In the genomic region with DNA sequence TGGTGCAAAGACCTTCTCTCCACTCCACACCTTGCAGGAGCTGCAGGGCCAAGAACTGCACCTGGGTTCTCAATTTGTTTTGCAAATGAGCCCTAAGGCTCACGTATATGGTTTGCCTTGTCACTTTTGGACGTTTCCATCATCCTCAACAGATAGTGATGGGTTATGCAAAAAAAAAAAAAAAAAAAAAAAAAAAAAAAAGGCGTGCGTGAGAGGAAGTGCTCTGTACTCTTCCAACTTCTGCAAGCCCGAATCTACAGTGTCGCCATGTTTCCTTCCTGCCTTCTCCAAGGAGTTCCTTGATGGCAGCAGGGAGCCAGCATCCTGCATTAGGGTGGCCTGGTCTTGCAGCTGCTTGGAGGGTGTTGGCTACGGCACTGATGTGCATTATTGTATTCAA, we compare ENCODE assay signal across 28 cellular contexts. TPM values are rescaled to one million over a fixed set of nuclear protein-coding genes. Genes with fewer than 3 reads are reported as not detected.
"Had no signal": no experiment of that assay in that cellular context is flagged by ENCODE, and none has a peak within 500 bp of the region (broad histone marks: within the 10 kb centered on the region; RNA-seq: fewer than 3 reads in every experiment).

No MANE protein-coding gene starts in this region.

- H3K27ac ChIP-seq: gastroesophageal sphincter, ovary, skin epidermis, vagina had no signal

- H3K9me3 Mint-ChIP-seq: activated CD8-positive, alpha-beta T cell treated with anti-CD3 and anti-CD28 coated beads for 36 hours; activated naive CD4-positive, alpha-beta T cell treated with anti-CD3 and anti-CD28 coated beads, Interleukin-2, amount 50 U/mL, for 24 hours; activated naive CD8-positive, alpha-beta T cell treated with anti-CD3 and anti-CD28 coated beads, Interleukin-2, amount 50 U/mL, for 24 hours; activated T-helper 2 cell treated with anti-CD3 and anti-CD28 coated beads, Interferon-gamma antibody, Interleukin-2, Interleukin-4, amounts not matched to agents 10 μg/mL and 5 μg/mL and 100 μg/mL, durations not matched to agents 14 hours and 24 hours and 36 hours; stimulated activated effector memory CD8-positive, alpha-beta T cell treated with anti-CD3 and anti-CD28 coated beads, Interleukin-12 subunit alpha, Interleukin-12 subunit beta, amount 100 ng/mL, for 72 hours; stimulated activated naive CD8-positive, alpha-beta T cell treated with anti-CD3 and anti-CD28 coated beads, Interleukin-15, Interleukin-2, amounts not matched to agents 100 ng/mL and 50 ng/mL, for 24 hours; T-helper 1 cell treated with Interleukin-12 subunit alpha and Interleukin-12 subunit beta and Interleukin-4 antibody, amounts not matched to agents 30 μg/mL and 1 μg/mL, for 36 hours; type B pancreatic cell; WTC11 had no signal

- H3K27ac Mint-ChIP-seq: activated CD8-positive, alpha-beta T cell treated with anti-CD3 and anti-CD28 coated beads for 36 hours; activated naive CD4-positive, alpha-beta T cell treated with anti-CD3 and anti-CD28 coated beads, Interleukin-2, amount 50 U/mL, for 24 hours; activated naive CD8-positive, alpha-beta T cell treated with anti-CD3 and anti-CD28 coated beads, Interleukin-2, amount 50 U/mL, for 24 hours; activated T-helper 2 cell treated with anti-CD3 and anti-CD28 coated beads, Interferon-gamma antibody, Interleukin-2, Interleukin-4, amounts not matched to agents 10 μg/mL and 5 μg/mL and 100 μg/mL, durations not matched to agents 14 hours and 24 hours and 36 hours; progenitor cell of endocrine pancreas; stimulated activated effector memory CD8-positive, alpha-beta T cell treated with anti-CD3 and anti-CD28 coated beads, Interleukin-12 subunit alpha, Interleukin-12 subunit beta, amount 100 ng/mL, for 72 hours; stimulated activated naive CD8-positive, alpha-beta T cell treated with anti-CD3 and anti-CD28 coated beads, Interleukin-15, Interleukin-2, amounts not matched to agents 100 ng/mL and 50 ng/mL, for 24 hours; T-helper 1 cell treated with Interleukin-12 subunit alpha and Interleukin-12 subunit beta and Interleukin-4 antibody, amounts not matched to agents 30 μg/mL and 1 μg/mL, for 36 hours; type B pancreatic cell; WTC11 had no signal

- DNase-seq: activated CD4-positive, alpha-beta T cell treated with anti-CD3 and anti-CD28 coated beads for 1 hour; activated CD4-positive, alpha-beta T cell treated with anti-CD3 and anti-CD28 coated beads, Interleukin-2, amount 50 U/mL, for 1 hour; activated CD8-positive, alpha-beta T cell treated with anti-CD3 and anti-CD28 coated beads for 36 hours; activated naive CD8-positive, alpha-beta T cell treated with anti-CD3 and anti-CD28 coated beads, Interleukin-2, amount 50 U/mL, for 24 hours; activated T-cell treated with anti-CD3 and anti-CD28 coated beads, Interleukin-2, amount 50 U/mL, for 48 hours; amygdala; central memory CD4-positive, alpha-beta T cell; head of caudate nucleus; hippocampal formation; left cardiac atrium; left ventricle myocardium superior; ovary; stimulated activated CD4-positive, alpha-beta T cell treated with anti-CD3 and anti-CD28 coated beads, Interleukin-12 subunit alpha, Interleukin-12 subunit beta, amount 100 ng/mL, for 4 hours; stimulated activated CD4-positive, alpha-beta T cell treated with anti-CD3 and anti-CD28 coated beads, Interleukin-4, amount 100 ng/mL, for 24 hours; substantia nigra had no signal

- H3K4me3 Mint-ChIP-seq: activated CD8-positive, alpha-beta T cell treated with anti-CD3 and anti-CD28 coated beads for 36 hours; activated naive CD4-positive, alpha-beta T cell treated with anti-CD3 and anti-CD28 coated beads, Interleukin-2, amount 50 U/mL, for 24 hours; activated naive CD8-positive, alpha-beta T cell treated with anti-CD3 and anti-CD28 coated beads, Interleukin-2, amount 50 U/mL, for 24 hours; stimulated activated naive CD8-positive, alpha-beta T cell treated with anti-CD3 and anti-CD28 coated beads, Interleukin-15, Interleukin-2, amounts not matched to agents 100 ng/mL and 50 ng/mL, for 24 hours; T-helper 1 cell treated with Interleukin-12 subunit alpha and Interleukin-12 subunit beta and Interleukin-4 antibody, amounts not matched to agents 30 μg/mL and 1 μg/mL, for 36 hours; type B pancreatic cell; WTC11 had no signal

- H3K4me3 ChIP-seq: gastroesophageal sphincter, ovary, skin epidermis, vagina had no signal

- H3K9me3 ChIP-seq: gastroesophageal sphincter, ovary, vagina had no signal

- H3K36me3 Mint-ChIP-seq: activated naive CD4-positive, alpha-beta T cell treated with anti-CD3 and anti-CD28 coated beads, Interleukin-2, amount 50 U/mL, for 24 hours; stimulated activated effector memory CD8-positive, alpha-beta T cell treated with anti-CD3 and anti-CD28 coated beads, Interleukin-12 subunit alpha, Interleukin-12 subunit beta, amount 100 ng/mL, for 72 hours; type B pancreatic cell; WTC11 had no signal

- H3K27me3 ChIP-seq: ovary, vagina had no signal

- FAIRE-seq: keratinocyte had no signal

- H3K36me3 ChIP-seq: gastroesophageal sphincter, ovary, vagina had no signal

RNA-seq across cellular contexts. Expression of gene INHBB, which starts 4.0 kb away (rescaled TPM):
- total RNA-seq: activated CD8-positive, alpha-beta T cell treated with anti-CD3 and anti-CD28 coated beads for 36 hours; activated T-helper 2 cell treated with anti-CD3 and anti-CD28 coated beads, Interferon-gamma antibody, Interleukin-2, Interleukin-4, amounts not matched to agents 10 μg/mL and 5 μg/mL and 100 μg/mL, durations not matched to agents 14 hours and 24 hours and 36 hours; fibroblast of lung; progenitor cell of endocrine pancreas had no signal
